ENCODE assay signal across 8 cellular contexts in genomic region chr10:4645836-4646235, GRCh38.
"Had no signal": no experiment of that assay in that cellular context is flagged by ENCODE, and none has a peak within 500 bp of the region (broad histone marks: within the 10 kb centered on the region; RNA-seq: fewer than 3 reads in every experiment).

No MANE protein-coding gene starts in this region.

- H3K36me3 Mint-ChIP-seq: IgD-negative memory B cell had no signal

- H3K27ac Mint-ChIP-seq: HFFc6, IgD-negative memory B cell had no signal

- H3K4me3 ChIP-seq: HAP-1 had no signal

- ATAC-seq: HepG2 had no signal

- H3K27ac ChIP-seq: HL-60 had no signal

- H3K36me3 ChIP-seq: HAP-1 had no signal

- H3K9me3 Mint-ChIP-seq: HFFc6, IgD-negative memory B cell had no signal

- DNase-seq: GOT3, H7, HFFc6, KG1 had no signal

- H3K4me1 ChIP-seq: HAP-1 had no signal

- H3K4me3 Mint-ChIP-seq: HFFc6, IgD-negative memory B cell had no signal

- H3K27me3 Mint-ChIP-seq: IgD-negative memory B cell had no signal

- H3K9me3 ChIP-seq: HAP-1 had no signal
